Comparison of ENCODE assay signal across 8 cellular contexts in genomic region chr17:78359216-78359935, GRCh38. TPM values are rescaled to one million over a fixed set of nuclear protein-coding genes. Genes with fewer than 3 reads are reported as not detected.
DNase-seq lines count a peak whose midpoint lies in the region; ATAC-seq and TF ChIP-seq lines count a peak whose summit lies in the region.

No MANE protein-coding gene starts in this region.

- intact Hi-C loops in natural killer cell (cut with micrococcal nuclease), result no loop called here

- peak; percentile 1 for ATAC-seq in GM21529 (IDR thresholded peaks at IDR 0.05; ENCODE audit: unreplicated experiment)
- ATAC-seq in T-helper 17 cell, result peak; percentile 1
- peak in 1 of 3 donors; percentile 3 for ATAC-seq in natural killer cell
- no peak for ATAC-seq in HG03460 (IDR thresholded peaks at IDR 0.05; ENCODE audit: unreplicated experiment)
- ATAC-seq in HG02642 (IDR thresholded peaks at IDR 0.05; ENCODE audit: poor library complexity, unreplicated experiment), result no peak

- no peaks in the 10 kb centered on the region for H3K9me3 ChIP-seq in T-helper 17 cell (ENCODE audit: control insufficient read depth, low read length, poor library complexity, severe bottlenecking)

- H3K4me1 Mint-ChIP-seq in T-helper 17 cell (peaks cover 38% of the 10 kb centered on the region), natural killer cell (peaks cover 14 to 40% of the 10 kb centered on the region in 2 donors)

- H3K4me3 Mint-ChIP-seq in T-helper 17 cell, result peak overlapping the region; percentile 92
- H3K4me3 Mint-ChIP-seq in natural killer cell, result peak overlapping the region; percentile 78

- H3K9me3 Mint-ChIP-seq in natural killer cell, result no peaks in the 10 kb centered on the region

- no peak for TF ChIP-seq CTCF in AG04449 (IDR thresholded peaks at IDR 0.05; ENCODE audit: insufficient read depth, low read length, missing control alignments)
- no peak for TF ChIP-seq CTCF in natural killer cell (IDR thresholded peaks at IDR 0.05)

- POLR2A ChIA-PET in AG04449 (lab: Yijun Ruan, JAX), result interaction anchor here (0.6 to 3.6 kb wide), 27 partner anchors 8 to 109 kb away, joined by 3 to 33 read pairs (median 4); partner anchors contain the start of gene PGS1

- no peaks in the 10 kb centered on the region for H3K27me3 Mint-ChIP-seq in T-helper 17 cell
- peaks cover 0 to 6% of the 10 kb centered on the region in 2 donors for H3K27me3 Mint-ChIP-seq in natural killer cell (ENCODE audit: low read depth in 2 of 2)

- CTCF ChIA-PET in AG04449 (lab: Yijun Ruan, JAX), result interaction anchor here (0.5 to 5.8 kb wide), 7 partner anchors 15 to 109 kb away, joined by 3 to 52 read pairs (median 8); no protein-coding TSS in a partner anchor

- H3K36me3 Mint-ChIP-seq in T-helper 17 cell (ENCODE audit: low read depth) (no peaks in the 10 kb centered on the region), natural killer cell (no peaks in the 10 kb centered on the region)

- H3K27ac ChIP-seq in epithelial cell of prostate, result peak overlapping the region; percentile 69

- H3K27ac Mint-ChIP-seq in T-helper 17 cell (peak overlapping the region; percentile 99), natural killer cell (peak overlapping the region in 1 of 2 donors; percentile 58)

- H3K4me3 ChIP-seq in AG04449 (ENCODE audit: low read depth, low read length), result peak overlapping the region; percentile 87

- no peak for DNase-seq in AG04449 (ENCODE audit: low read depth, low spot score)
- peak in 1 of 3 donors; percentile 29 for DNase-seq in T-helper 17 cell
- no peak for DNase-seq in epithelial cell of prostate (ENCODE audit: low read depth, low spot score)
- no peak for DNase-seq in natural killer cell
- DNase-seq in cerebellar nuclear complex (lab: John Stamatoyannopoulos, UW), result no peak

RNA-seq across cellular contexts. Expression of gene SOCS3, which starts 0.5 kb away (rescaled TPM):
- total RNA-seq in T-helper 17 cell (100 to 1,000 TPM; 119 to 197 TPM), natural killer cell (10 to 100 TPM; 39.0 to 47.9 (median 43.6) TPM)

RNA-seq across cellular contexts. Expression of gene PGS1, which starts 19.1 kb away (rescaled TPM):
- total RNA-seq in T-helper 17 cell (10 to 100 TPM; 47.5 to 54.9 TPM), natural killer cell (10 to 100 TPM; 47.9 to 53.6 (median 48.3) TPM)

Comparison
In these comparisons a context has a peak if more than half of its experiments do, and no peak if none do; other contexts are left out.
1. ATAC-seq: peak in GM21529 (single experiment) and T-helper 17 cell (single experiment); none in HG03460 (single experiment) and HG02642 (single experiment).